In the genomic region with DNA sequence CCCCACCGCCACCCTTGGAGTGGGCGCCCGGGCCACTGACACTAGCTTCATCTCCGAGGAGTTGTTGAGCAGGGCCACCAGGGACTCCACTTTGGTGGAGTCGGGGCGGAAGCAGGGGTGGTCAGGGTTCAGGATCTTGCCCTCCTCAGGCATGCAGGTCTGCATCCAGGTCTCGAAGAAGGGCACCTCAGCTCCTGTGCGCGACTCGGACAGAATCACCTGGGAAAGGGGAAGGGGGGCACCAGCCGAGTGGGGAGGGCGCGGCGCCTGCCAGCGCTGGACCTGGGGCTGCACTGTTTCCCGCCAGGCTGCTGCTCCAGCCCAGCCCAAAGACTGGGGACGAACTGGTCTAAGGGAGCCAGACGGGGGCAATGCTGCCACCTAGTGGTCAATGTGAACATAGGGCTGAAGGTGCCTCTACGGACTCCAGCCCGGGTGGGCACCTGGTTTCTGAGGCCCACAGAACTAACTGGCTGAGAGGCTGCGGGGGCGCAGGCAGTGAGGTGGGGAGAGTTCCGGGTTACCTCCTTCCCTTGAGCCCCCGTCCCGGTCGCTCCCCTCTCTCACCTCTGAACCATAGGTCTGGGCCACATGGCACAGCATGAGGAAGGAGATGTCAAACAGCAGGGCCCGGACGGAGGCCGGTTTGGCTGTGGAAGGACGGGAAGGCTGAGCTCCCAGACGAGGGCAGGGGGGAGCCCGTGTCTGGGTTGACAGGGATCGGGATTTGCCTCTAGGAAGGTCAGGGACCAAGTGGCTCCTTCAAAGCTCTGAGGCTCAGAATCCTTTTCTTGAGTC, we compare ENCODE assay signal across 8 cellular contexts. TPM values are rescaled to one million over a fixed set of nuclear protein-coding genes. Genes with fewer than 3 reads are reported as not detected.
DNase-seq lines count a peak whose midpoint lies in the region; ATAC-seq, FAIRE-seq and TF ChIP-seq lines count a peak whose summit lies in the region.

No MANE protein-coding gene starts in this region.

- H3F3A ChIP-seq in GM23248 (ENCODE audit: insufficient read depth) = peaks cover 9% of the 10 kb centered on the region; the same call in 1 of the 2 replicates

- no peaks in the 10 kb centered on the region; the same call in 1 of the 2 replicates for H3K36me3 ChIP-seq in GM23248 (ENCODE audit: low read depth)
- H3K36me3 ChIP-seq in keratinocyte (ENCODE audit: control insufficient read depth in 2 of 2, extremely low read depth in 1 of 2, insufficient read depth in 2 of 2, low read length in 2 of 2) = peaks cover 18 to 57% of the 10 kb centered on the region in 2 experiments

- peak; percentile 88 to 97 (median 96) for TF ChIP-seq CTCF in keratinocyte (optimal IDR thresholded peaks at IDR 0.05 in 1 of 3, IDR thresholded peaks at IDR 0.05 in 1 of 3, conservative IDR thresholded peaks at IDR 0.05 in 1 of 3; ENCODE audit: extremely low read depth in 1 of 3, insufficient read depth in 2 of 3, low read length in 3 of 3)

- peaks cover 2% of the 10 kb centered on the region for H3K9me1 ChIP-seq in keratinocyte (ENCODE audit: control insufficient read depth, extremely low read depth, insufficient read depth, low read length)

- H3K9me3 ChIP-seq in GM23248 (ENCODE audit: low read depth) = no peaks in the 10 kb centered on the region
- no peaks in the 10 kb centered on the region for H3K9me3 ChIP-seq in keratinocyte (ENCODE audit: control insufficient read depth, low read depth, low read length)

- DNase-seq in AG08395 (ENCODE audit: low spot score) = peak; percentile 87
- peak; percentile 85 for DNase-seq in GM23248
- DNase-seq in NCI-H345 treated with DMSO at 0.1 percent for 48 hours (lab: John Stamatoyannopoulos, UW; ENCODE audit: unreplicated experiment) = peak; percentile 34
- peak; percentile 65 for DNase-seq in activated CD4-positive, CD25-positive, alpha-beta regulatory T cell treated with anti-CD3 and anti-CD28 coated beads, Interleukin-2, amount 50 U/mL, for 16 hours (ENCODE audit: low read depth, low spot score)
- peak in 53 of 61 donors; percentile 4 to 80 (median 37) for DNase-seq in caudate nucleus (lab: John Stamatoyannopoulos, UW)
- DNase-seq in keratinocyte (ENCODE audit: low read depth, low spot score) = peak; percentile 65
- peak; percentile 34 to 51 for DNase-seq in stimulated activated CD4-positive, alpha-beta T cell treated with anti-CD3 and anti-CD28 coated beads, Interleukin-1b, Interleukin-23, amount 100 ng/mL, for 1 hour (ENCODE audit: low read depth in 2 of 2)

- H3K4me3 ChIP-seq in GM23248 = no peak overlapping the region
- peak overlapping the region in 1 of 3 experiments; percentile 11 for H3K4me3 ChIP-seq in keratinocyte (ENCODE audit: control insufficient read depth in 2 of 3, extremely low read depth in 1 of 3, insufficient read depth in 2 of 3, low read depth in 1 of 3, low read length in 3 of 3)

- H3K27ac ChIP-seq in GM23248 = no peak overlapping the region
- H3K27ac ChIP-seq in caudate nucleus (ENCODE audit: low read depth, low read length) = no peak overlapping the region
- H3K27ac ChIP-seq in keratinocyte (ENCODE audit: control insufficient read depth, insufficient read depth, low read length) = peak overlapping the region; percentile 74

- peak; percentile 70 for FAIRE-seq in keratinocyte (lab: Jason Lieb, UNC)

- ATAC-seq in GM19463 (IDR thresholded peaks at IDR 0.05; ENCODE audit: unreplicated experiment) = no peak

- no peak overlapping the region for H3K9ac ChIP-seq in GM23248
- peak overlapping the region; percentile 38 for H3K9ac ChIP-seq in keratinocyte (ENCODE audit: control insufficient read depth, extremely low read depth, insufficient read depth, low read length)

- no peaks in the 10 kb centered on the region for H3K27me3 ChIP-seq in GM23248 (replicated peaks; ENCODE audit: insufficient read depth)
- H3K27me3 ChIP-seq in keratinocyte (ENCODE audit: control insufficient read depth, extremely low read depth, insufficient read depth, low read length) = no peaks in the 10 kb centered on the region

- no peaks in the 10 kb centered on the region for H4K20me1 ChIP-seq in GM23248 (ENCODE audit: insufficient read depth)
- no peaks in the 10 kb centered on the region for H4K20me1 ChIP-seq in keratinocyte (ENCODE audit: control insufficient read depth, extremely low read depth, insufficient read depth, low read length)

- 27 to 30% methylated on average over 30 to 33 of the region's 33 CpGs for WGBS in GM23248 (ENCODE audit: low coverage in 1 of 2, low lambda C conversion rate in 2 of 2, missing lambda C conversion rate in 2 of 2), 2 experiments

- H3K4me1 ChIP-seq in GM23248 (ENCODE audit: insufficient read depth) (peaks cover 9% of the 10 kb centered on the region; the same call in 1 of the 2 replicates), keratinocyte (ENCODE audit: control insufficient read depth, extremely low read depth, insufficient read depth, low read length) (peaks cover 63% of the 10 kb centered on the region)

- H3K79me2 ChIP-seq in GM23248 (ENCODE audit: insufficient read depth) (no peaks in the 10 kb centered on the region), keratinocyte (ENCODE audit: control insufficient read depth, insufficient read depth, low read length) (no peaks in the 10 kb centered on the region)

- in situ Hi-C loops in GM23248 (cut with MboI) = no loop called here

- no peak overlapping the region for H2AFZ ChIP-seq in GM23248
- peak overlapping the region; percentile 39 for H2AFZ ChIP-seq in keratinocyte (ENCODE audit: control insufficient read depth, low read length)

- dilution Hi-C loops in keratinocyte (cut with MboI; ENCODE audit: extremely low pct_ligation_motif_present, low sequenced_read_pairs) = no loop called here

- H3K9me2 ChIP-seq in GM23248 (ENCODE audit: insufficient read depth) = no peaks in the 10 kb centered on the region

- no peak overlapping the region for H3K4me2 ChIP-seq in GM23248 (ENCODE audit: unreplicated experiment)
- H3K4me2 ChIP-seq in keratinocyte (ENCODE audit: control insufficient read depth, extremely low read depth, insufficient read depth, low read depth, low read length) = peak overlapping the region; percentile 58

RNA-seq across cellular contexts. Expression of gene CSF3, which starts 11.8 kb away (rescaled TPM):
- not detected in 2 replicates for total RNA-seq in GM23248 (2014; rRNA removed; shearing (Covaris generic))
- 0.13 TPM in 1 of 2 replicates, not detected in the other for polyA plus RNA-seq in GM23248 (2016; fragmentation: Nextera tagmentation; extraction: Ambion mirVana)
- 0.19 to 0.84 TPM (median 0.76 TPM) in 3 replicates for polyA plus RNA-seq in keratinocyte
- polyA plus RNA-seq in keratinocyte (2011; ENCODE audit: low read depth) = not detected
- polyA plus RNA-seq in keratinocyte (2011; cell fraction: cytosol; rRNA removed) = 0.26 and 0.30 TPM in 2 replicates
- polyA plus RNA-seq in keratinocyte (2011; cell fraction: nucleus; rRNA removed) = 0.43 and 0.45 TPM in 2 replicates
- 0.66 TPM in 1 of 2 replicates, not detected in the other for polyA plus RNA-seq in keratinocyte (2012; ENCODE audit: low replicate concordance)
- polyA minus RNA-seq in keratinocyte = 0.19 to 0.72 TPM (median 0.40 TPM) in 3 replicates
- not detected for polyA minus RNA-seq in keratinocyte (2011; cell fraction: cytosol; rRNA and poly(A)+ RNA removed)
- polyA minus RNA-seq in keratinocyte (2011; cell fraction: nucleus; rRNA and poly(A)+ RNA removed) = 0.53 TPM in 1 of 2 replicates, not detected in the other

RNA-seq across cellular contexts. Expression of gene MED24, which starts 27.2 kb away (rescaled TPM):
- total RNA-seq in GM23248 (2014; rRNA removed; shearing (Covaris generic)) = 35.3 and 37.3 TPM in 2 replicates
- 33.6 and 35.2 TPM in 2 replicates for polyA plus RNA-seq in GM23248 (2016; fragmentation: Nextera tagmentation; extraction: Ambion mirVana)
- 45.3 to 77.3 TPM (median 47.2 TPM) in 3 replicates for polyA plus RNA-seq in keratinocyte
- 20.0 TPM for polyA plus RNA-seq in keratinocyte (2011; ENCODE audit: low read depth)
- polyA plus RNA-seq in keratinocyte (2011; cell fraction: cytosol; rRNA removed) = 54.1 and 62.2 TPM in 2 replicates
- polyA plus RNA-seq in keratinocyte (2011; cell fraction: nucleus; rRNA removed) = 134 and 168 TPM in 2 replicates
- polyA plus RNA-seq in keratinocyte (2012; ENCODE audit: low replicate concordance) = 30.8 and 51.5 TPM in 2 replicates
- polyA minus RNA-seq in keratinocyte = 82.2 to 244 TPM (median 85.5 TPM) in 3 replicates
- polyA minus RNA-seq in keratinocyte (2011; cell fraction: cytosol; rRNA and poly(A)+ RNA removed) = 97.8 TPM
- 89.3 and 107 TPM in 2 replicates for polyA minus RNA-seq in keratinocyte (2011; cell fraction: nucleus; rRNA and poly(A)+ RNA removed)

RNA-seq across cellular contexts. Expression of gene THRA, which starts 35.8 kb away (rescaled TPM):
- total RNA-seq in GM23248 (2014; rRNA removed; shearing (Covaris generic)) = 33.3 and 36.2 TPM in 2 replicates
- polyA plus RNA-seq in GM23248 (2016; fragmentation: Nextera tagmentation; extraction: Ambion mirVana) (15.8 and 16.4 TPM in 2 replicates), keratinocyte (3.3 to 5.9 TPM (median 4.5 TPM) in 3 replicates)
- 2.3 TPM for polyA plus RNA-seq in keratinocyte (2011; ENCODE audit: low read depth)
- polyA plus RNA-seq in keratinocyte (2011; cell fraction: cytosol; rRNA removed) = 2.5 and 4.4 TPM in 2 replicates
- polyA plus RNA-seq in keratinocyte (2011; cell fraction: nucleus; rRNA removed) = 5.2 and 5.8 TPM in 2 replicates
- 4.9 and 8.4 TPM in 2 replicates for polyA plus RNA-seq in keratinocyte (2012; ENCODE audit: low replicate concordance)
- 4.8 to 14.7 TPM (median 4.9 TPM) in 3 replicates for polyA minus RNA-seq in keratinocyte
- 5.6 TPM for polyA minus RNA-seq in keratinocyte (2011; cell fraction: cytosol; rRNA and poly(A)+ RNA removed)
- polyA minus RNA-seq in keratinocyte (2011; cell fraction: nucleus; rRNA and poly(A)+ RNA removed) = 2.4 and 3.2 TPM in 2 replicates

RNA-seq across cellular contexts. Expression of gene PSMD3, which starts 46.4 kb away (rescaled TPM):
- 103 and 116 TPM in 2 replicates for total RNA-seq in GM23248 (2014; rRNA removed; shearing (Covaris generic))
- polyA plus RNA-seq in GM23248 (2016; fragmentation: Nextera tagmentation; extraction: Ambion mirVana) (102 and 106 TPM in 2 replicates), keratinocyte (97.1 to 169 TPM (median 108 TPM) in 3 replicates)
- 105 TPM for polyA plus RNA-seq in keratinocyte (2011; ENCODE audit: low read depth)
- 108 and 128 TPM in 2 replicates for polyA plus RNA-seq in keratinocyte (2011; cell fraction: cytosol; rRNA removed)
- polyA plus RNA-seq in keratinocyte (2011; cell fraction: nucleus; rRNA removed) = 162 and 174 TPM in 2 replicates
- polyA plus RNA-seq in keratinocyte (2012; ENCODE audit: low replicate concordance) = 129 and 159 TPM in 2 replicates
- polyA minus RNA-seq in keratinocyte = 114 to 244 TPM (median 137 TPM) in 3 replicates
- 90.9 TPM for polyA minus RNA-seq in keratinocyte (2011; cell fraction: cytosol; rRNA and poly(A)+ RNA removed)
- polyA minus RNA-seq in keratinocyte (2011; cell fraction: nucleus; rRNA and poly(A)+ RNA removed) = 61.0 and 68.6 TPM in 2 replicates

Comparison
In these comparisons a context has a peak if more than half of its experiments do, and no peak if none do; other contexts are left out.
1. DNase-seq: peak in every context shown above with its lines; median percentile 87 in AG08395; 85 in GM23248; 65 in activated CD4-positive, CD25-positive, alpha-beta regulatory T cell treated with anti-CD3 and anti-CD28 coated beads, Interleukin-2, amount 50 U/mL, for 16 hours; 65 in keratinocyte; 42 in stimulated activated CD4-positive, alpha-beta T cell treated with anti-CD3 and anti-CD28 coated beads, Interleukin-1b, Interleukin-23, amount 100 ng/mL, for 1 hour; 37 in caudate nucleus; 34 in NCI-H345 treated with DMSO at 0.1 percent for 48 hours.